ENCODE assay signal across 16 cellular contexts in the genomic region with DNA sequence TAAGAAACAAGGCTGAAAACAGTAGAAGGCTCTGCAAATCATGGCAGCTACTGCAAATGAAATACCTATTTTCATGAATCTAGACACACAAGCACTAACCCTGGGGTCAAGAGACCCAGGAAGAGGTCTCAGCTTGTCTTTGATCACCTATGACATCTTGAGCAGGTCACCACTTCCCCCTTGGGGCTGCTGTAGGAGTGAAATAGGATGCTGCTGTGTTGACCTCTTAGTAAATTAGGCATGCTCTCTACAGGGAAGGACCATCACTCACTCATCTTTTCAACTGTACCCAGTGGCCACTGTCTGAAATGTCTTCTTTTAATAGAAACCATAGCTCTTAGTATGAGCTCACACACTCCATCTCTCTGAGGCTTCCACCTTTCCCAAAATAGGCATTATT.
DNase-seq lines count a peak whose midpoint lies in the region; ATAC-seq, FAIRE-seq and TF ChIP-seq lines count a peak whose summit lies in the region.
"Had no signal": no experiment of that assay in that cellular context is flagged by ENCODE, and none has a peak within 500 bp of the region (broad histone marks: within the 10 kb centered on the region; RNA-seq: fewer than 3 reads in every experiment).

No MANE protein-coding gene starts in this region.

- peaks cover 21% of the 10 kb centered on the region for H3K9me3 Mint-ChIP-seq in activated CD4-positive, alpha-beta memory T cell treated with anti-CD3 and anti-CD28 coated beads for 36 hours

- no peak for TF ChIP-seq POLR2A in uterus (IDR thresholded peaks at IDR 0.05)

- peaks cover 90% of the 10 kb centered on the region for H3K4me1 Mint-ChIP-seq in activated CD4-positive, alpha-beta memory T cell treated with anti-CD3 and anti-CD28 coated beads for 36 hours (ENCODE audit: low read depth)

- no peaks in the 10 kb centered on the region for H3K27me3 ChIP-seq in uterus
- H3K27me3 ChIP-seq: suprapubic skin had no signal

- peak; percentile 55 for ATAC-seq in GM18909 (IDR thresholded peaks at IDR 0.05; ENCODE audit: poor library complexity, unreplicated experiment)
- ATAC-seq in mucosa of descending colon, result peak; percentile 31
- ATAC-seq: left lobe of liver had no signal

- peak overlapping the region; percentile 70 for H3K27ac Mint-ChIP-seq in activated CD4-positive, alpha-beta memory T cell treated with anti-CD3 and anti-CD28 coated beads for 36 hours
- H3K27ac Mint-ChIP-seq: brain had no signal

- POLR2A ChIA-PET in activated CD4-positive, alpha-beta memory T cell treated with anti-CD3 and anti-CD28 coated beads for 36 hours (lab: Charles Lee), result interaction anchor here (0.9 kb wide), 1 partner anchor 25 kb away, joined by 3 read pairs; no protein-coding TSS in a partner anchor

- H3K36me3 ChIP-seq in mucosa of descending colon (ENCODE audit: low read depth) (no peaks in the 10 kb centered on the region), uterus (no peaks in the 10 kb centered on the region)
- H3K36me3 ChIP-seq: suprapubic skin had no signal

- TF ChIP-seq CTCF in GM10266 (IDR thresholded peaks at IDR 0.05; ENCODE audit: control insufficient read depth, insufficient read depth, low read depth, missing control alignments) (peak; percentile 7), mucosa of descending colon (IDR thresholded peaks at IDR 0.05) (no peak), uterus (IDR thresholded peaks at IDR 0.05) (no peak)

- DNase-seq in GM10266 (ENCODE audit: extremely low spot score), result no peak
- DNase-seq in activated CD4-positive, alpha-beta memory T cell treated with anti-CD3 and anti-CD28 coated beads for 36 hours, result no peak
- DNase-seq in mucosa of descending colon, result no peak
- no peak for DNase-seq in GM19239 (ENCODE audit: insufficient read length, low spot score)
- DNase-seq in uterus, result no peak
- no peak for DNase-seq in SW480 (ENCODE audit: low spot score)
- no peak for DNase-seq in DMS114 treated with DMSO at 0.1 percent for 48 hours (lab: John Stamatoyannopoulos, UW; ENCODE audit: unreplicated experiment)
- DNase-seq: activated effector memory CD4-positive, alpha-beta T cell treated with Interleukin-2 at 50 U/mL for 16 hours; hypothalamus; NCI-H187 had no signal

- H3K4me3 Mint-ChIP-seq in activated CD4-positive, alpha-beta memory T cell treated with anti-CD3 and anti-CD28 coated beads for 36 hours, result no peak overlapping the region
- H3K4me3 Mint-ChIP-seq: brain, CD14-positive monocyte had no signal

- H3K36me3 Mint-ChIP-seq in activated CD4-positive, alpha-beta memory T cell treated with anti-CD3 and anti-CD28 coated beads for 36 hours, result peaks cover 51% of the 10 kb centered on the region

- no peaks in the 10 kb centered on the region for H3K27me3 Mint-ChIP-seq in activated CD4-positive, alpha-beta memory T cell treated with anti-CD3 and anti-CD28 coated beads for 36 hours

- intact Hi-C loops in activated CD4-positive, alpha-beta memory T cell treated with anti-CD3 and anti-CD28 coated beads for 36 hours (cut with micrococcal nuclease), result loop anchor here (2.0 kb wide), 1 partner anchor 44 kb away; no protein-coding TSS in a partner anchor
- intact Hi-C loops in mucosa of descending colon (cut with DNase I, micrococcal nuclease) (no loop called here), uterus (cut with DNase I; ENCODE audit: low total_unique reads) (no loop called here)

- peaks cover 3% of the 10 kb centered on the region for H3K4me1 ChIP-seq in mucosa of descending colon (ENCODE audit: low read depth)
- no peaks in the 10 kb centered on the region for H3K4me1 ChIP-seq in uterus

- H3K4me3 ChIP-seq in mucosa of descending colon, result no peak overlapping the region
- H3K4me3 ChIP-seq in uterus, result no peak overlapping the region
- H3K4me3 ChIP-seq: suprapubic skin had no signal

- no peak for FAIRE-seq in GM19239 (lab: Jason Lieb, UNC)

- CTCF ChIA-PET in activated CD4-positive, alpha-beta memory T cell treated with anti-CD3 and anti-CD28 coated beads for 36 hours (lab: Charles Lee), result interaction anchor here (1.0 kb wide), 1 partner anchor 49 kb away, joined by 3 read pairs; no protein-coding TSS in a partner anchor

- no peak overlapping the region for H3K27ac ChIP-seq in uterus
- H3K27ac ChIP-seq: RWPE1, suprapubic skin had no signal

- peaks cover 5% of the 10 kb centered on the region for H3K9me3 ChIP-seq in mucosa of descending colon
- peaks cover 0 to 7% of the 10 kb centered on the region in 2 donors for H3K9me3 ChIP-seq in uterus
